28 cellular contexts compared by ENCODE assay signal in genomic region chr10:34769941-34770340, GRCh38.
"Had no signal": no experiment of that assay in that cellular context is flagged by ENCODE, and none has a peak within 500 bp of the region (broad histone marks: within the 10 kb centered on the region; RNA-seq: fewer than 3 reads in every experiment).

No MANE protein-coding gene starts in this region.

- H3K9me3 Mint-ChIP-seq: activated naive CD4-positive, alpha-beta T cell treated with anti-CD3 and anti-CD28 coated beads, Interleukin-2, amount 10 ng/mL, durations not matched to agents 7 days and 5 days; activated naive CD8-positive, alpha-beta T cell treated with anti-CD3 and anti-CD28 coated beads, Interleukin-2, amount 10 ng/mL, durations not matched to agents 7 days and 5 days; activated T-helper 1 cell treated with anti-CD3 and anti-CD28 coated beads, Interleukin-12 subunit alpha, Interleukin-12 subunit beta, Interleukin-2, Interleukin-4 antibody, amounts not matched to agents 30 ng/mL and 10 ng/mL and 1 ng/mL, durations not matched to agents 14 hours and 24 hours and 36 hours; effector memory CD8-positive, alpha-beta T cell had no signal

- H3K4me3 ChIP-seq: ascending aorta, coronary artery, heart left ventricle, lower lobe of right lung, skin epidermis, testis, transverse colon, uterus had no signal

- H3K4me3 Mint-ChIP-seq: activated naive CD4-positive, alpha-beta T cell treated with anti-CD3 and anti-CD28 coated beads, Interleukin-2, amount 10 ng/mL, durations not matched to agents 7 days and 5 days; activated naive CD8-positive, alpha-beta T cell treated with anti-CD3 and anti-CD28 coated beads, Interleukin-2, amount 10 ng/mL, durations not matched to agents 7 days and 5 days; activated T-helper 1 cell treated with anti-CD3 and anti-CD28 coated beads, Interleukin-12 subunit alpha, Interleukin-12 subunit beta, Interleukin-2, Interleukin-4 antibody, amounts not matched to agents 30 ng/mL and 10 ng/mL and 1 ng/mL, durations not matched to agents 14 hours and 24 hours and 36 hours; effector memory CD8-positive, alpha-beta T cell; naive thymus-derived CD4-positive, alpha-beta T cell had no signal

- ATAC-seq: effector memory CD8-positive, alpha-beta T cell; esophagus mucosa; heart left ventricle; left lobe of liver; lower lobe of right lung; naive thymus-derived CD4-positive, alpha-beta T cell; sciatic nerve; stimulated activated naive CD8-positive, alpha-beta T cell treated with anti-CD3 and anti-CD28 coated beads, Interleukin-15, Interleukin-2, amounts not matched to agents 100 U/mL and 50 U/mL, for 24 hours had no signal

- H3K36me3 Mint-ChIP-seq: activated naive CD4-positive, alpha-beta T cell treated with anti-CD3 and anti-CD28 coated beads, Interleukin-2, amount 10 ng/mL, durations not matched to agents 7 days and 5 days; activated naive CD8-positive, alpha-beta T cell treated with anti-CD3 and anti-CD28 coated beads, Interleukin-2, amount 10 ng/mL, durations not matched to agents 7 days and 5 days; naive thymus-derived CD4-positive, alpha-beta T cell had no signal

- DNase-seq: activated CD4-positive, alpha-beta T cell treated with anti-CD3 and anti-CD28 coated beads for 48 hours; activated CD4-positive, alpha-beta T cell treated with anti-CD3 and anti-CD28 coated beads, Interleukin-2, amount 50 U/mL, for 48 hours; activated CD8-positive, alpha-beta memory T cell treated with anti-CD3 and anti-CD28 coated beads for 24 hours; activated effector memory CD4-positive, alpha-beta T cell treated with anti-CD3 and anti-CD28 coated beads, Interleukin-2, amount 50 U/mL, for 16 hours; activated naive CD4-positive, alpha-beta T cell treated with anti-CD3 and anti-CD28 coated beads, Interleukin-2, amount 10 ng/mL, durations not matched to agents 7 days and 5 days; activated naive CD8-positive, alpha-beta T cell treated with anti-CD3 and anti-CD28 coated beads, Interleukin-2, amount 10 ng/mL, durations not matched to agents 7 days and 5 days; effector memory CD8-positive, alpha-beta T cell; foreskin fibroblast; heart left ventricle; kidney glomerular epithelial cell; lower lobe of right lung; naive thymus-derived CD4-positive, alpha-beta T cell; stimulated activated CD4-positive, alpha-beta T cell treated with anti-CD3 and anti-CD28 coated beads, Interleukin-12 subunit alpha, Interleukin-12 subunit beta, amount 100 ng/mL, for 4 hours; stimulated activated CD4-positive, alpha-beta T cell treated with anti-CD3 and anti-CD28 coated beads, Interleukin-4, amount 100 ng/mL, for 1 hour; stimulated activated naive CD8-positive, alpha-beta T cell treated with anti-CD3 and anti-CD28 coated beads, Interleukin-15, Interleukin-2, amounts not matched to agents 100 U/mL and 50 U/mL, for 24 hours; T-helper 2 cell; testis; transverse colon; uterus had no signal

- H3K9me3 ChIP-seq: ascending aorta, lower lobe of right lung, testis, transverse colon, uterus had no signal

- H3K27me3 ChIP-seq: ascending aorta, heart left ventricle, testis, transverse colon, uterus had no signal

- H3K27ac ChIP-seq: ascending aorta, coronary artery, heart left ventricle, testis, uterus, VCaP had no signal

- H3K4me1 Mint-ChIP-seq: activated naive CD4-positive, alpha-beta T cell treated with anti-CD3 and anti-CD28 coated beads, Interleukin-2, amount 10 ng/mL, durations not matched to agents 7 days and 5 days; activated naive CD8-positive, alpha-beta T cell treated with anti-CD3 and anti-CD28 coated beads, Interleukin-2, amount 10 ng/mL, durations not matched to agents 7 days and 5 days; naive thymus-derived CD4-positive, alpha-beta T cell had no signal

- H3K27ac Mint-ChIP-seq: activated naive CD4-positive, alpha-beta T cell treated with anti-CD3 and anti-CD28 coated beads, Interleukin-2, amount 10 ng/mL, durations not matched to agents 7 days and 5 days; activated naive CD8-positive, alpha-beta T cell treated with anti-CD3 and anti-CD28 coated beads, Interleukin-2, amount 10 ng/mL, durations not matched to agents 7 days and 5 days; activated T-helper 1 cell treated with anti-CD3 and anti-CD28 coated beads, Interleukin-12 subunit alpha, Interleukin-12 subunit beta, Interleukin-2, Interleukin-4 antibody, amounts not matched to agents 30 ng/mL and 10 ng/mL and 1 ng/mL, durations not matched to agents 14 hours and 24 hours and 36 hours; effector memory CD8-positive, alpha-beta T cell; naive thymus-derived CD4-positive, alpha-beta T cell had no signal

- H3K27me3 Mint-ChIP-seq: progenitor cell of endocrine pancreas had no signal

- H3K36me3 ChIP-seq: ascending aorta, heart left ventricle, lower lobe of right lung, transverse colon, uterus had no signal
